ENCODE assay signal across 1 cellular context in the genomic region with DNA sequence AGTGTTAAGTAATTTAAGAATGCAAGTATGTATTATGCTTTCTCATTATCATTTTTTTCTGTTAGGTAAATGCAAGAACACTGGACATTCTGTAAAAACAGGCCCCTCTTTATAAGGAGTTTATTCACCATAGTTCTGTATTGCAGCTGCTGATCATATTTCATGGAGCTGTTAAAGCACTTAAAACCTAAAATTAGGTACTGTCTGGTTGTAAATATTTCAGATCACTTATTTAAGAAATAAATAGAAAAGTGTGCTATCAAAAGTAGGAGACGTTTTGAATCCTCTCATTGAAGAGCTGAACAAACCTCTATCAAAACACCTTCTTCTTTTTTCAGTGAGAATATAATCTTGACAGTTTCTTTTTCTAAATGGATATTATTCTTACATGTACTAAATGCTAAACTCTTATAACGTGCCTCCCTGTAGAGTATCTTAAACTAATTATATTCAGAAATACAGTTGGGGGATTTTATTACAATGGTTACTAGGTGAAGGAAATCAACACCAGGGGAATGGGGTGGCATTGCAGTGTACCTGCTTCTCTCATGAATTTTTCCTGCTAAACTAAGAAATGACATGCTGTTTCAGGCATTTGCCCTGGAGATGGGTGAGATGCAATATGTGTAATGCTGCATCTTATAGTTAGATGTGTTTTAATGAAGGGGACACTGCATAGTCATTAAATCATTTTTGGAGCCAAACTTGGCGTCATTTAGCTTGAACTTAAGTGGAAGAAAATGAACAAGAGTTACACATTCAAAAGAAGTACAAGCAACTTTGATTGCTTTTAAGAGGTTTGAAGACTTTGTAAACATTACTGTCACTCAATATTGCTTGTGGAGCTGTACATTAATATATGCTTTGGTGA.
TF ChIP-seq lines count a peak whose summit lies in the region.

No MANE protein-coding gene starts in this region.

TF ChIP-seq in IMR-90, 13 proteins besides CTCF, POLR2A, EP300 and RAD21 (continued from another document):
- TF ChIP-seq, protein P1, sequence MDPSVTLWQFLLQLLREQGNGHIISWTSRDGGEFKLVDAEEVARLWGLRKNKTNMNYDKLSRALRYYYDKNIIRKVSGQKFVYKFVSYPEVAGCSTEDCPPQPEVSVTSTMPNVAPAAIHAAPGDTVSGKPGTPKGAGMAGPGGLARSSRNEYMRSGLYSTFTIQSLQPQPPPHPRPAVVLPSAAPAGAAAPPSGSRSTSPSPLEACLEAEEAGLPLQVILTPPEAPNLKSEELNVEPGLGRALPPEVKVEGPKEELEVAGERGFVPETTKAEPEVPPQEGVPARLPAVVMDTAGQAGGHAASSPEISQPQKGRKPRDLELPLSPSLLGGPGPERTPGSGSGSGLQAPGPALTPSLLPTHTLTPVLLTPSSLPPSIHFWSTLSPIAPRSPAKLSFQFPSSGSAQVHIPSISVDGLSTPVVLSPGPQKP (IDR thresholded peaks at IDR 0.05; ENCODE audit: borderline replicate concordance, low read depth, low read length), result no peak
- TF ChIP-seq BHLHE40 (IDR thresholded peaks at IDR 0.05; ENCODE audit: low read depth, low read length) (no peak), RCOR1 (IDR thresholded peaks at IDR 0.05; ENCODE audit: insufficient replicate concordance, low read length) (no peak), CHD1 (IDR thresholded peaks at IDR 0.05; ENCODE audit: low read depth, low read length) (no peak), NFE2L2 (IDR thresholded peaks at IDR 0.05; ENCODE audit: low read depth, low read length) (no peak), SMC3 (IDR thresholded peaks at IDR 0.05; ENCODE audit: low read depth, low read length) (no peak)
